22 cellular contexts compared by ENCODE assay signal in the genomic region with DNA sequence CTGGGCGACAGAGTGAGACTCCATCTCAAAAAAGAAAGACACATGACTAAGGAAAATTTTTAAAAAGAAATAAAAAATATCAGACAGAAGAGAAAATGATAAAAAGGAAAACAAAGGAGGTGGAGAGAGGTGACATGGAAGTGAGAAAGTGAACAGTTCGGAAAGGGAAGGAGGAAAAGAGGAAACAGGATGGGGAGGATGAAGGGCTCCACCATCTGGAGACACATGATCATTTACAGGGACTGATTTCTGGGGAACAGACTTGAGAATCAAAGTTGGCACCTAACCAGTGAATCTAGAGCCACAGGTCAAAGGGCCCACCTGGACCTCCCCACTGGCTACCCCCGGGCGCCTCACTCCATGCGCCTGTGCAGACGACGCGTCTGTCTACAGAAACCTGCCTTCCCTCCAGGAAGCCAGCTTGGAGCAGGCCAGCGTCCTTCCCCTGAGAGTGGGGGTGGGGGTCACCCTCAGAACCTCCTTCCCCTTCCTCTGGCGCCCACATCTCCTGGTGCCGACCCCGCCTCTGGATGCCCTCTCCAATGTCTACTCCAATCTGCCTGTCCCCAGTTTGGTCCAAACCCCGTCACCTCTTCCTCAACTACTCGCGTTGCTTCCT.
DNase-seq lines count a peak whose midpoint lies in the region; ATAC-seq, FAIRE-seq and TF ChIP-seq lines count a peak whose summit lies in the region.
"Had no signal": no experiment of that assay in that cellular context is flagged by ENCODE, and none has a peak within 500 bp of the region (broad histone marks: within the 10 kb centered on the region; RNA-seq: fewer than 3 reads in every experiment).

No MANE protein-coding gene starts in this region.

- H3K9me2 ChIP-seq in HCT116 (ENCODE audit: insufficient read depth), result no peaks in the 10 kb centered on the region

- H3K36me3 ChIP-seq in HCT116 (ENCODE audit: control insufficient read depth in 1 of 2, insufficient read depth in 2 of 2, low read length in 2 of 2), result peaks cover 15 to 17% of the 10 kb centered on the region in 2 experiments; a peak in 3 of 4 replicates
- peaks cover 86% of the 10 kb centered on the region for H3K36me3 ChIP-seq in RWPE2 (ENCODE audit: low read depth)

- BruUV-seq in HCT116 (replicated peaks; lab: Mats Ljungman, UMichigan), result no TSS peak

- ATAC-seq in A549 (peak in 1 of 2 experiments; percentile 63; a peak in 4 of 6 replicates), HCT116 (no peak; the same call in 1 of the 2 replicates), RWPE2 (ENCODE audit: low read depth) (no peak), foreskin keratinocyte (no peak), GM18505 (IDR thresholded peaks at IDR 0.05; ENCODE audit: unreplicated experiment) (no peak)
- ATAC-seq: stimulated activated effector memory CD8-positive, alpha-beta T cell treated with anti-CD3 and anti-CD28 coated beads, Interleukin-12 subunit alpha, Interleukin-12 subunit beta, amount 100 ng/mL, for 72 hours had no signal

- H3K9me3 ChIP-seq in A549, result peaks cover 10% of the 10 kb centered on the region
- H3K9me3 ChIP-seq in HCT116 (ENCODE audit: control insufficient read depth in 1 of 2, insufficient read depth in 1 of 2, low read depth in 1 of 2, low read length in 2 of 2), result peaks cover 0 to 4% of the 10 kb centered on the region in 2 experiments; a peak in 1 of 4 replicates
- peaks cover 3% of the 10 kb centered on the region for H3K9me3 ChIP-seq in RWPE2 (ENCODE audit: severe bottlenecking)
- H3K9me3 ChIP-seq: testis had no signal

- POLR2A ChIA-PET in A549 (lab: Yijun Ruan, JAX), result no interaction called here
- POLR2A ChIA-PET in HCT116 (lab: Charles Lee), result no interaction called here

- H3K27me3 ChIP-seq in HCT116 (ENCODE audit: insufficient read depth, low read length) (no peaks in the 10 kb centered on the region), RWPE2 (ENCODE audit: insufficient read depth, poor library complexity, severe bottlenecking) (no peaks in the 10 kb centered on the region), foreskin keratinocyte (no peaks in the 10 kb centered on the region)
- H3K27me3 ChIP-seq: adrenal gland, testis had no signal

- TF ChIP-seq CTCF in A549 (IDR thresholded peaks at IDR 0.05), result no peak; the same call in 2 of the 3 replicates
- TF ChIP-seq CTCF in HCT116 (IDR thresholded peaks at IDR 0.05 in 2 of 3, conservative IDR thresholded peaks at IDR 0.05 in 1 of 3; ENCODE audit: borderline replicate concordance in 1 of 3, insufficient read depth in 1 of 3, low read depth in 2 of 3, low read length in 2 of 3), result no peak; a peak in 1 of 6 replicates
- no peak for TF ChIP-seq CTCF in RWPE2 (IDR thresholded peaks at IDR 0.05; ENCODE audit: poor library complexity, severe bottlenecking)
- TF ChIP-seq CTCF in epithelial cell of esophagus (IDR thresholded peaks at IDR 0.05; ENCODE audit: insufficient read depth, low read depth, low read length, missing control alignments), result peak; percentile 13
- no peak for TF ChIP-seq CTCF in foreskin keratinocyte (conservative IDR thresholded peaks at IDR 0.05)

- peaks cover 7% of the 10 kb centered on the region; the same call in 1 of the 2 replicates for H3K79me2 ChIP-seq in HCT116 (ENCODE audit: insufficient read depth, low read length)

- H4K20me1 ChIP-seq in HCT116 (ENCODE audit: insufficient read depth), result no peaks in the 10 kb centered on the region

- CTCF ChIA-PET in A549 (lab: Yijun Ruan, JAX), result no interaction called here
- CTCF ChIA-PET in HCT116 (lab: Charles Lee), result no interaction called here

- no peak for FAIRE-seq in A549 (lab: Jason Lieb, UNC)

- TF ChIP-seq POLR2A in A549 (IDR thresholded peaks at IDR 0.05; ENCODE audit: low read length) (no peak), HCT116 (IDR thresholded peaks at IDR 0.05; ENCODE audit: borderline replicate concordance, extremely low read depth, insufficient read depth, insufficient read length) (no peak), GM18505 (IDR thresholded peaks at IDR 0.05; ENCODE audit: borderline replicate concordance, extremely low read depth, insufficient read depth, insufficient read length) (no peak)

- H3K4me2 ChIP-seq in A549 (no peak overlapping the region), HCT116 (ENCODE audit: low read length) (no peak overlapping the region)

- no peak for TF ChIP-seq EP300 in A549 (IDR thresholded peaks at IDR 0.05)

- no peak overlapping the region for H3K27ac ChIP-seq in A549
- H3K27ac ChIP-seq in HCT116 (ENCODE audit: low read depth, low read length), result no peak overlapping the region
- H3K27ac ChIP-seq in RWPE2 (ENCODE audit: poor library complexity, severe bottlenecking), result no peak overlapping the region
- H3K27ac ChIP-seq in foreskin keratinocyte, result no peak overlapping the region
- H3K27ac ChIP-seq: adrenal gland, left ventricle myocardium inferior, testis had no signal

- DNase-seq in A549 (ENCODE audit: low read depth in 1 of 2, low spot score in 1 of 2) (peak in 1 of 2 experiments; percentile 28), HCT116 (ENCODE audit: low read depth, low spot score) (no peak), RWPE2 (ENCODE audit: low spot score) (peak; percentile 52), epithelial cell of esophagus (ENCODE audit: low read depth) (no peak), activated gamma-delta T cell treated with Interleukin-2 at 50 U/mL for 16 hours (no peak), foreskin keratinocyte (no peak)
- DNase-seq in stimulated activated CD8-positive, alpha-beta memory T cell treated with anti-CD3 and anti-CD28 coated beads, Interleukin-4, amount 100 ng/mL, for 48 hours, result no peak
- DNase-seq: activated CD4-positive, alpha-beta T cell treated with anti-CD3 and anti-CD28 coated beads, Interleukin-2, amount 50 U/mL, for 4 hours; activated gamma-delta T cell; adrenal gland; caudate nucleus; CD4-positive, CD25-positive, alpha-beta regulatory T cell; effector memory CD4-positive, alpha-beta T cell; glutamatergic neuron; Karpas-422; left ventricle myocardium inferior; NCI-H526 treated with DMSO at 0.1 percent for 48 hours; retina; RPMI8226; testis had no signal

- 88% methylated on average over 15 of the region's 15 CpGs for WGBS in A549 (ENCODE audit: missing lambda C conversion rate)

- H3K4me3 ChIP-seq in A549 (no peak overlapping the region), HCT116 (replicated peaks in 1 of 2; ENCODE audit: low read depth in 1 of 2, low read length in 2 of 2) (no peak overlapping the region), RWPE2 (ENCODE audit: severe bottlenecking) (no peak overlapping the region), epithelial cell of esophagus (ENCODE audit: low read length) (no peak overlapping the region)
- H3K4me3 ChIP-seq: adrenal gland, left ventricle myocardium inferior, testis had no signal

- 0 out of 3 replicates have a peak, but pooled peaks cover 5% of the 10 kb centered on the region for H3K4me1 ChIP-seq in A549
- H3K4me1 ChIP-seq in HCT116 (ENCODE audit: control insufficient read depth in 1 of 2, insufficient read depth in 2 of 2, low read length in 2 of 2), result peaks cover 0 to 6% of the 10 kb centered on the region in 2 experiments; a peak in 1 of 4 replicates
- peaks cover 15% of the 10 kb centered on the region for H3K4me1 ChIP-seq in RWPE2 (ENCODE audit: insufficient read depth, poor library complexity, severe bottlenecking)
- H3K4me1 ChIP-seq in foreskin keratinocyte, result peaks cover 11% of the 10 kb centered on the region
- H3K4me1 ChIP-seq: adrenal gland, left ventricle myocardium inferior, testis had no signal

- intact Hi-C loops in HCT116 (cut with micrococcal nuclease), result no loop called here

- peak in 1 of 2 experiments; percentile 31; a peak in 1 of 5 replicates for TF ChIP-seq RAD21 in A549 (conservative IDR thresholded peaks at IDR 0.05 in 1 of 2, IDR thresholded peaks at IDR 0.05 in 1 of 2)
- TF ChIP-seq RAD21 in HCT116 (IDR thresholded peaks at IDR 0.05; ENCODE audit: low read depth), result 0 out of 2 replicates have a peak, but pooled peaks have one; percentile 19

- no peak overlapping the region for H2AFZ ChIP-seq in HCT116 (ENCODE audit: low read depth, low read length, poor library complexity, severe bottlenecking)

- H3K9ac ChIP-seq in HCT116 (ENCODE audit: low read length), result no peak overlapping the region

- RAD21 ChIA-PET in HCT116 (lab: Charles Lee; ENCODE audit: low non-redundant PET in 1 of 2, low total read pairs in 2 of 2, uncharacterized antibody in 2 of 2, unreplicated experiment in 2 of 2), result no interaction called here

TF ChIP-seq in A549, 52 proteins besides CTCF, POLR2A, EP300 and RAD21:
- TF ChIP-seq NFE2L2 (conservative IDR thresholded peaks at IDR 0.05; ENCODE audit: low read length) (no peak), HOXA7 (CRISPR knock-in tag; IDR thresholded peaks at IDR 0.05) (no peak), HOXB13 (CRISPR knock-in tag; IDR thresholded peaks at IDR 0.05; ENCODE audit: low read depth) (no peak), PHF8 (IDR thresholded peaks at IDR 0.05; ENCODE audit: borderline replicate concordance, low read depth) (no peak), SMC3 (IDR thresholded peaks at IDR 0.05) (0 out of 3 replicates have a peak, but pooled peaks have one; percentile 17), SREBF2 (IDR thresholded peaks at IDR 0.05) (no peak)

TF ChIP-seq in HCT116, 20 proteins besides CTCF, POLR2A, EP300 and RAD21 (continues in another document):
- TF ChIP-seq, protein P1, sequence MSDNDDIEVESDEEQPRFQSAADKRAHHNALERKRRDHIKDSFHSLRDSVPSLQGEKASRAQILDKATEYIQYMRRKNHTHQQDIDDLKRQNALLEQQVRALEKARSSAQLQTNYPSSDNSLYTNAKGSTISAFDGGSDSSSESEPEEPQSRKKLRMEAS (IDR thresholded peaks at IDR 0.05), result no peak
- TF ChIP-seq FOSL1 (IDR thresholded peaks at IDR 0.05; ENCODE audit: low read depth) (no peak), SP1 (IDR thresholded peaks at IDR 0.05; ENCODE audit: low read depth) (no peak), CEBPB (IDR thresholded peaks at IDR 0.05; ENCODE audit: low read depth) (no peak), EGR1 (IDR thresholded peaks at IDR 0.05; ENCODE audit: low read depth) (no peak), EZH2phosphoT487 (IDR thresholded peaks at IDR 0.05; ENCODE audit: borderline replicate concordance) (no peak), TCF7L2 (IDR thresholded peaks at IDR 0.05; ENCODE audit: borderline replicate concordance, extremely low read depth, insufficient read depth, insufficient read length) (no peak)
